ENCODE assay signal across 30 cellular contexts in genomic region chr11:34524696-34525095, GRCh38. TPM values are rescaled to one million over a fixed set of nuclear protein-coding genes. Genes with fewer than 3 reads are reported as not detected.
"Had no signal": no experiment of that assay in that cellular context is flagged by ENCODE, and none has a peak within 500 bp of the region (broad histone marks: within the 10 kb centered on the region; RNA-seq: fewer than 3 reads in every experiment).

No MANE protein-coding gene starts in this region.

- H3K27me3 ChIP-seq: brain microvascular endothelial cell, dorsolateral prefrontal cortex had no signal

- DNase-seq: activated CD4-positive, alpha-beta T cell treated with anti-CD3 and anti-CD28 coated beads for 4 hours; activated CD4-positive, alpha-beta T cell treated with anti-CD3 and anti-CD28 coated beads, Interleukin-2, amount 10 ng/mL, durations not matched to agents 7 days and 5 days; activated CD4-positive, alpha-beta T cell treated with anti-CD3 and anti-CD28 coated beads, Interleukin-2, amount 50 U/mL, for 4 hours; activated CD4-positive, CD25-positive, alpha-beta regulatory T cell; activated CD4-positive, CD25-positive, alpha-beta regulatory T cell treated with anti-CD3 and anti-CD28 coated beads, Interleukin-2, amount 50 U/mL, for 72 hours; activated CD8-positive, alpha-beta memory T cell treated with anti-CD3 and anti-CD28 coated beads for 24 hours; activated CD8-positive, alpha-beta T cell treated with anti-CD3 and anti-CD28 coated beads for 36 hours; activated effector memory CD4-positive, alpha-beta T cell treated with Interleukin-2 at 50 U/mL for 16 hours; activated gamma-delta T cell treated with Interleukin-2 at 50 U/mL for 16 hours; activated naive CD4-positive, alpha-beta T cell treated with anti-CD3 and anti-CD28 coated beads, Interleukin-2, amount 50 U/mL, for 16 hours; activated naive CD4-positive, alpha-beta T cell treated with Interleukin-2 at 50 U/mL for 16 hours; activated T-cell treated with anti-CD3 and anti-CD28 coated beads, Interleukin-2, amount 50 U/mL, for 4 hours; amniotic stem cell; anterior cingulate cortex; brain microvascular endothelial cell; dorsolateral prefrontal cortex; effector memory CD4-positive, alpha-beta T cell; endodermal cell; foreskin fibroblast; head of caudate nucleus; T-helper 2 cell had no signal

- H3K36me3 ChIP-seq: brain microvascular endothelial cell had no signal

- ATAC-seq: activated CD8-positive, alpha-beta T cell treated with anti-CD3 and anti-CD28 coated beads for 36 hours; activated T-cell treated with anti-CD3 and anti-CD28 coated beads, Interleukin-2, amount 50 U/mL, for 4 hours; activated T-helper 17 cell treated with anti-CD3 and anti-CD28 coated beads, Interleukin-2, amount 50 U/mL, for 72 hours; esophagus mucosa had no signal

- H3K27ac ChIP-seq: brain microvascular endothelial cell, coronary artery, dorsolateral prefrontal cortex had no signal

- H3K4me3 ChIP-seq: coronary artery, dorsolateral prefrontal cortex had no signal

RNA-seq across cellular contexts. Expression of gene ELF5, which starts 11.1 kb away (rescaled TPM):
- total RNA-seq: activated CD4-positive, alpha-beta T cell treated with anti-CD3 and anti-CD28 coated beads, Interleukin-2, amount 10 ng/mL, durations not matched to agents 7 days and 5 days; activated CD8-positive, alpha-beta T cell treated with anti-CD3 and anti-CD28 coated beads for 36 hours; activated T-cell treated with anti-CD3 and anti-CD28 coated beads, Interleukin-2, amount 50 U/mL, for 4 hours; activated T-helper 17 cell treated with anti-CD3 and anti-CD28 coated beads, Interleukin-2, amount 50 U/mL, for 72 hours; astrocyte; cardiac septum; cerebellum; endodermal cell; epithelial cell of proximal tubule; frontal cortex; T-helper 1 cell treated with Interleukin-12 subunit alpha and Interleukin-12 subunit beta and Interleukin-4 antibody, amounts not matched to agents 30 ng/mL and 1 ng/mL, for 36 hours had no signal
